In the genomic region with DNA sequence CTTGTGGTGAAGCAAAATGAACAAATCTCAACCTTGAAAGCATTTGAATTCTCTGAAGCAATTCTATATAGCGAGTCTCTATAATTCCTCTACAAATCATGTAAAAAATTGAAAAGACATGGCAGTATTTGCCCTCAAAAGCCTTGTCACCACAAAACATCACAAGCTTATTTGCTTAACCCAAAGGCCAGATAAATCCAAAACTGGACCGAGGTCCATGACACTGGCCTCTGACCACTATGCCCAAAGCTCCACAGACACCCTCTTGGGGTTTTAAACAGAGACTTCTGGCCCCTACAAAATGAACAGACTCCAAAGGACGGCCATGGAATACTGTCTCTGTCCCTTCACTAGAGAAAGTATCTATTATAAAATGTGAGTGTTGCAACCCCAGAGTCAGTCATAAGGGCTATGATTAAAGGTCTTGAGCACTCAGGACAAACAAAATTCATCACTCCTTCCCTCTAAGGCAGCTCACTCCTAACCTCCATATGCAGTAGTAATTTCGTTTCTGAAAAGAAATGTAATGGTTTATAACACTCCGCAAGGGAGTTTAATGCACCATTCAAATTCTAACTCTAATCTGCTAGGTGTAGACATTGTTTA, we compare ENCODE assay signal across 1 cellular context.
TF ChIP-seq lines count a peak whose summit lies in the region.

No MANE protein-coding gene starts in this region.

TF ChIP-seq in HepG2, 621 proteins besides CTCF, POLR2A, EP300 and RAD21:
- TF ChIP-seq HNF4A (CRISPR knock-in tag; IDR thresholded peaks at IDR 0.05): 0 out of 2 replicates have a peak, but pooled peaks have one; percentile 31
